9 cellular contexts compared by ENCODE assay signal in genomic region chr7:101953248-101953819, GRCh38.
DNase-seq lines count a peak whose midpoint lies in the region; ATAC-seq and TF ChIP-seq lines count a peak whose summit lies in the region.
"Had no signal": no experiment of that assay in that cellular context is flagged by ENCODE, and none has a peak within 500 bp of the region (broad histone marks: within the 10 kb centered on the region; RNA-seq: fewer than 3 reads in every experiment).

No MANE protein-coding gene starts in this region.

- 23 to 25% methylated on average over 14 of the region's 14 CpGs for WGBS in aorta, 2 donors

- H3K27ac ChIP-seq in ACC112 (ENCODE audit: low read depth, low read length), result peak overlapping the region; percentile 99
- peak overlapping the region in 1 of 2 donors; percentile 57 for H3K27ac ChIP-seq in aorta (ENCODE audit: low read depth in 1 of 2, low read length in 2 of 2)

- DNase-seq in GM20000 (ENCODE audit: low spot score), result peak; percentile 73
- peak; percentile 64 for DNase-seq in left ventricle myocardium superior
- peak in 1 of 2 donors; percentile 80 for DNase-seq in aorta
- DNase-seq in hippocampal formation (lab: John Stamatoyannopoulos, UW), result no peak
- DNase-seq: activated naive CD8-positive, alpha-beta T cell treated with anti-CD3 and anti-CD28 coated beads, Interleukin-2, amount 10 ng/mL, durations not matched to agents 7 days and 5 days had no signal

- no peaks in the 10 kb centered on the region for H3K9me3 ChIP-seq in aorta (ENCODE audit: control insufficient read depth, low read length)

- H3K36me3 ChIP-seq in ACC112 (ENCODE audit: insufficient read depth, low read length), result no peaks in the 10 kb centered on the region
- H3K36me3 ChIP-seq in aorta (ENCODE audit: control insufficient read depth in 1 of 2, insufficient read depth in 2 of 2, low read length in 1 of 2), result no peaks in the 10 kb centered on the region

- H3K27me3 ChIP-seq in ACC112 (ENCODE audit: insufficient read depth, low read length), result no peaks in the 10 kb centered on the region
- H3K27me3 ChIP-seq in aorta (ENCODE audit: control insufficient read depth in 1 of 2, insufficient read depth in 2 of 2, low read length in 1 of 2), result no peaks in the 10 kb centered on the region

- H3K79me2 ChIP-seq in ACC112 (ENCODE audit: control insufficient read depth, insufficient read depth, low read length, unreplicated experiment), result peaks cover 16% of the 10 kb centered on the region

- peak; percentile 82 for ATAC-seq in SK-N-SH treated with all-trans-retinoic acid at 6 μM for 48 hours
- ATAC-seq in left ventricle myocardium superior, result peak; percentile 63
- ATAC-seq in aorta (ENCODE audit: low FRiP score), result peak; percentile 75
- ATAC-seq in GM19395 (IDR thresholded peaks at IDR 0.05; ENCODE audit: unreplicated experiment), result no peak
- ATAC-seq in GM18873 (IDR thresholded peaks at IDR 0.05; ENCODE audit: low FRiP score, unreplicated experiment), result no peak

- peak overlapping the region; percentile 3 for H2AFZ ChIP-seq in ACC112 (ENCODE audit: low read length, unreplicated experiment)

- intact Hi-C loops in left ventricle myocardium superior (cut with micrococcal nuclease) (no loop called here), aorta (cut with DNase I) (no loop called here)

- TF ChIP-seq CTCF in GM20000 (IDR thresholded peaks at IDR 0.05; ENCODE audit: extremely low read depth, missing control alignments), result no peak

- peak overlapping the region; percentile 58 for H3K4me3 ChIP-seq in ACC112 (ENCODE audit: low read depth, low read length)
- H3K4me3 ChIP-seq in aorta (ENCODE audit: low read length in 2 of 2), result no peak overlapping the region

- H3K4me1 ChIP-seq in ACC112 (ENCODE audit: control insufficient read depth, insufficient read depth, low read length, unreplicated experiment) (peaks cover 32% of the 10 kb centered on the region), aorta (ENCODE audit: control insufficient read depth in 1 of 2, insufficient read depth in 2 of 2, low read length in 2 of 2) (peaks cover 3% of the 10 kb centered on the region in 2 donors)

TF ChIP-seq in SK-N-SH treated with all-trans-retinoic acid at 6 μM for 48 hours, 23 proteins besides CTCF, POLR2A, EP300 and RAD21 (continues in another document):
- TF ChIP-seq ZNF565 (CRISPR knock-in tag; conservative IDR thresholded peaks at IDR 0.05; ENCODE audit: low read depth) (no peak), ARNTL (CRISPR knock-in tag; IDR thresholded peaks at IDR 0.05; ENCODE audit: borderline replicate concordance, low read depth) (no peak), RARB (CRISPR knock-in tag; IDR thresholded peaks at IDR 0.05) (no peak), TCF4 (CRISPR knock-in tag; IDR thresholded peaks at IDR 0.05; ENCODE audit: borderline replicate concordance) (peak; percentile 61; the same call in 1 of the 2 replicates), ZFP30 (CRISPR knock-in tag; IDR thresholded peaks at IDR 0.05) (no peak), SNAI2 (CRISPR knock-in tag; IDR thresholded peaks at IDR 0.05) (no peak), ZC3H10 (CRISPR knock-in tag; IDR thresholded peaks at IDR 0.05) (no peak), GLIS3 (CRISPR knock-in tag; IDR thresholded peaks at IDR 0.05) (no peak), TSHZ2 (CRISPR knock-in tag; IDR thresholded peaks at IDR 0.05) (peak; percentile 31; the same call in 1 of the 2 replicates), BACH2 (CRISPR knock-in tag; IDR thresholded peaks at IDR 0.05; ENCODE audit: borderline replicate concordance) (no peak), ZFP3 (CRISPR knock-in tag; IDR thresholded peaks at IDR 0.05) (peak; percentile 77), PATZ1 (CRISPR knock-in tag; IDR thresholded peaks at IDR 0.05; ENCODE audit: borderline replicate concordance) (no peak), TOX (CRISPR knock-in tag; IDR thresholded peaks at IDR 0.05; ENCODE audit: borderline replicate concordance) (no peak; the same call in 1 of the 2 replicates), OSR1 (CRISPR knock-in tag; IDR thresholded peaks at IDR 0.05) (no peak), ZNF70 (CRISPR knock-in tag; IDR thresholded peaks at IDR 0.05) (no peak), POU6F1 (CRISPR knock-in tag; IDR thresholded peaks at IDR 0.05; ENCODE audit: borderline replicate concordance, low read depth) (no peak), CSRNP3 (CRISPR knock-in tag; IDR thresholded peaks at IDR 0.05) (no peak), ISL1 (CRISPR knock-in tag; IDR thresholded peaks at IDR 0.05) (peak; percentile 83), CREB5 (CRISPR knock-in tag; IDR thresholded peaks at IDR 0.05; ENCODE audit: low read depth) (no peak), ESRRG (CRISPR knock-in tag; IDR thresholded peaks at IDR 0.05) (no peak), ZNF8 (CRISPR knock-in tag; IDR thresholded peaks at IDR 0.05) (no peak)

Comparison
In these comparisons a context has a peak if more than half of its experiments do, and no peak if none do; other contexts are left out.
1. DNase-seq: peak in GM20000 (single experiment) and left ventricle myocardium superior (single experiment); none in hippocampal formation (0 of 2).
2. ATAC-seq: peak in SK-N-SH treated with all-trans-retinoic acid at 6 μM for 48 hours (single experiment), left ventricle myocardium superior (single experiment) and aorta (single experiment); none in GM19395 (single experiment) and GM18873 (single experiment).